ENCODE assay signal across 8 cellular contexts in the genomic region with DNA sequence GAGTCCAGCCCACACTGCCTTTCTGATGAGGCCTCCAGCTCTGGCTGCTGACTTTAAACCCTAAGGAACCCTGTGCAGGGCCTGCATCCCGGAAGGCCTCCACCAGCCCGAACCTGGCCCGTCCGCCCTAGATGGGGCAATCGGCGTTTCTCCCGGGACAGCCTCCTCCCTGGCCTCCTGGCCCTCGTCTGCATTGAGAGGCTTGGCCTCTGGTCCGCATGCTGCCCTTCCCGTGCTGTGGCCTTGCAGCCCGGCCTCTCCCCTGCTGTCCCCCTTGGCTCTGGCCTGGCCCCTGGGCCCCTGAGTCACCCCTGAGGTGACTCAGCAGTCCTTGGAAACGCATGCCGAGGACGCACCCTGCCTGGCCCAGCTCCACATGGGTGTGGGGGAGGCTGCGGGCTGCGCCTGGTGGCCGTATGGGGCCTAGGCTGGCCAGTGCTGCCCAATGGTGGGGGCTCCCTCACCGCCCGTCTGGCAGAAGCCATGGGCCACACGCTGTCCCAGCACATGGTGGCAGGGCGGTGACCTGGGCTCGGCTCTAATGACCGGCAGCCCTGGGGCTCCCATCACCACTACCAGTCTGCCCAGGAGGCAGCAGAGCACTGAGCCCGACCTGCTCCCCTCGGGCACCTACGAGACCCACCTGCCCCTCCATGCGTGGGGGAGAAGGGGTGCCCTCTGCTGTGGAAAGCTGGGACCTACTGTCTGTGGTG. TPM values are rescaled to one million over a fixed set of nuclear protein-coding genes. Genes with fewer than 3 reads are reported as not detected.
DNase-seq lines count a peak whose midpoint lies in the region; ATAC-seq and TF ChIP-seq lines count a peak whose summit lies in the region.

No MANE protein-coding gene starts in this region.

- no peaks in the 10 kb centered on the region; the same call in 1 of the 2 replicates for H3K36me3 ChIP-seq in BE2C
- H3K36me3 ChIP-seq in naive thymus-derived CD4-positive, alpha-beta T cell (ENCODE audit: control insufficient read depth in 2 of 3, insufficient read depth in 3 of 3, low read length in 3 of 3), result peaks cover 0 to 3% (median 0%) of the 10 kb centered on the region in 3 experiments
- H3K36me3 ChIP-seq in MM.1S (replicated peaks; ENCODE audit: insufficient read depth, low read length), result no peaks in the 10 kb centered on the region

- peak; percentile 60 for ATAC-seq in naive thymus-derived CD4-positive, alpha-beta T cell

- POLR2A ChIA-PET in naive thymus-derived CD4-positive, alpha-beta T cell (lab: Charles Lee), result interaction anchor here (1.0 kb wide), 1 partner anchor 28 kb away, joined by 3 read pairs; a partner anchor contains a TSS

- H3K79me2 ChIP-seq in MM.1S (ENCODE audit: low read length), result peaks cover 96% of the 10 kb centered on the region

- no peak overlapping the region for H3K4me3 ChIP-seq in BE2C (ENCODE audit: low read depth, low read length)
- no peak overlapping the region for H3K4me3 ChIP-seq in naive thymus-derived CD4-positive, alpha-beta T cell (ENCODE audit: low read length)
- no peak overlapping the region for H3K4me3 ChIP-seq in MM.1S (ENCODE audit: low read length)

- H3K4me1 ChIP-seq in BE2C (peaks cover 33% of the 10 kb centered on the region), MM.1S (ENCODE audit: low read length) (peaks cover 17% of the 10 kb centered on the region)
- H3K4me1 ChIP-seq in naive thymus-derived CD4-positive, alpha-beta T cell (ENCODE audit: control insufficient read depth in 2 of 2, insufficient read depth in 2 of 2, low read length in 2 of 2), result peaks cover 26 to 40% of the 10 kb centered on the region in 2 donors

- peak overlapping the region; percentile 96 for H3K27ac ChIP-seq in epithelial cell of prostate
- H3K27ac ChIP-seq in naive thymus-derived CD4-positive, alpha-beta T cell (ENCODE audit: low read depth, low read length), result peak overlapping the region; percentile 2
- no peak overlapping the region for H3K27ac ChIP-seq in MM.1S (ENCODE audit: low read length)

- no peak overlapping the region for H3K9ac ChIP-seq in MM.1S (ENCODE audit: low read length)

- H3K9me3 Mint-ChIP-seq in naive thymus-derived CD4-positive, alpha-beta T cell, result peaks cover 0 to 3% (median 0%) of the 10 kb centered on the region in 11 donors

- H3K27me3 ChIP-seq in BE2C, result no peaks in the 10 kb centered on the region
- no peaks in the 10 kb centered on the region for H3K27me3 ChIP-seq in naive thymus-derived CD4-positive, alpha-beta T cell (ENCODE audit: control insufficient read depth in 2 of 2, insufficient read depth in 2 of 2, low read length in 2 of 2)
- H3K27me3 ChIP-seq in MM.1S (replicated peaks; ENCODE audit: insufficient read depth, low read length), result no peaks in the 10 kb centered on the region

- H3F3A ChIP-seq in MM.1S (ENCODE audit: insufficient read depth, low read length), result peaks cover 11% of the 10 kb centered on the region

- no peaks in the 10 kb centered on the region for H3K9me3 ChIP-seq in BE2C
- H3K9me3 ChIP-seq in naive thymus-derived CD4-positive, alpha-beta T cell (ENCODE audit: control insufficient read depth in 2 of 3, low read length in 3 of 3), result no peaks in the 10 kb centered on the region
- H3K9me3 ChIP-seq in MM.1S (replicated peaks; ENCODE audit: insufficient read depth, low read length), result no peaks in the 10 kb centered on the region

- H3K36me3 Mint-ChIP-seq in naive thymus-derived CD4-positive, alpha-beta T cell, result peaks cover 0 to 5% (median 0%) of the 10 kb centered on the region in 5 donors

- intact Hi-C loops in naive thymus-derived CD4-positive, alpha-beta T cell (cut with micrococcal nuclease), result no loop called here

- H3K27me3 Mint-ChIP-seq in naive thymus-derived CD4-positive, alpha-beta T cell, result no peaks in the 10 kb centered on the region

- H3K9me2 ChIP-seq in MM.1S (replicated peaks; ENCODE audit: insufficient read depth, low read length), result no peaks in the 10 kb centered on the region

- CTCF ChIA-PET in naive thymus-derived CD4-positive, alpha-beta T cell (lab: Charles Lee), result interaction anchor here (0.5 to 1.3 kb wide), 3 partner anchors 10 to 108 kb away, joined by 4 read pairs; no protein-coding TSS in a partner anchor

- TF ChIP-seq CTCF in BE2C (IDR thresholded peaks at IDR 0.05; ENCODE audit: low read depth, low read length) (no peak), MM.1S (IDR thresholded peaks at IDR 0.05; ENCODE audit: low read length) (no peak)

- H3K4me2 ChIP-seq in MM.1S (ENCODE audit: low read depth, low read length), result no peak overlapping the region

- H3K4me1 Mint-ChIP-seq in naive thymus-derived CD4-positive, alpha-beta T cell, result peaks cover 27 to 76% (median 57%) of the 10 kb centered on the region in 7 donors

- peaks cover 12% of the 10 kb centered on the region for H4K20me1 ChIP-seq in MM.1S (ENCODE audit: insufficient read depth, low read length)

- no peak overlapping the region for H2AFZ ChIP-seq in MM.1S (ENCODE audit: low read length)

- H3K4me3 Mint-ChIP-seq in naive thymus-derived CD4-positive, alpha-beta T cell, result no peak overlapping the region

- DNase-seq in BE2C, result peak; percentile 61
- DNase-seq in NOMO-1 treated with DMSO at 0.1 percent for 48 hours (lab: John Stamatoyannopoulos, UW; ENCODE audit: unreplicated experiment), result peak; percentile 38
- DNase-seq in epithelial cell of prostate (ENCODE audit: low read depth, low spot score), result no peak
- no peak for DNase-seq in naive thymus-derived CD4-positive, alpha-beta T cell
- DNase-seq in NCI-H128 (lab: John Stamatoyannopoulos, UW; ENCODE audit: unreplicated experiment), result no peak
- DNase-seq in foreskin melanocyte, result no peak
- DNase-seq in MM.1S, result no peak
- no peak for DNase-seq in iPS-NIHi11 (ENCODE audit: low spot score)

- H3K27ac Mint-ChIP-seq in naive thymus-derived CD4-positive, alpha-beta T cell, result no peak overlapping the region

RNA-seq across cellular contexts. Expression of a gene that starts 25.7 kb away (rescaled TPM):
- polyA plus RNA-seq in BE2C (2012; ENCODE audit: insufficient read depth, insufficient read length, low read depth), result 132 TPM
- total RNA-seq in naive thymus-derived CD4-positive, alpha-beta T cell, result 10 to 100 TPM; 37.1 to 77.0 (median 38.6) TPM
- 10 to 100 TPM; 11.9 to 22.8 TPM for polyA plus RNA-seq in naive thymus-derived CD4-positive, alpha-beta T cell

RNA-seq across cellular contexts. Expression of a gene that starts 27.8 kb away (rescaled TPM):
- polyA plus RNA-seq in BE2C (2012; ENCODE audit: insufficient read depth, insufficient read length, low read depth), result 12.6 TPM
- total RNA-seq in naive thymus-derived CD4-positive, alpha-beta T cell, result 10 to 100 TPM; 10.1 to 71.2 (median 14.1) TPM
- polyA plus RNA-seq in naive thymus-derived CD4-positive, alpha-beta T cell, result 1 to 10 TPM; 3.2 to 5.5 TPM

RNA-seq across cellular contexts. Expression of a gene that starts 31.2 kb away (rescaled TPM):
- polyA plus RNA-seq in BE2C (2012; ENCODE audit: insufficient read depth, insufficient read length, low read depth), result 43.6 TPM
- total RNA-seq in naive thymus-derived CD4-positive, alpha-beta T cell, result 10 to 100 TPM in 4 of 5 experiments, 1 to 10 TPM in 1; 9.5 to 24.4 (median 20.0) TPM
- polyA plus RNA-seq in naive thymus-derived CD4-positive, alpha-beta T cell, result 1 to 10 TPM; 4.0 to 6.7 TPM

RNA-seq across cellular contexts. Expression of a gene that starts 36.0 kb away (rescaled TPM):
- 1.5 TPM for polyA plus RNA-seq in BE2C (2012; ENCODE audit: insufficient read depth, insufficient read length, low read depth)
- 10 to 100 TPM in 1 of 5 experiments, 1 to 10 TPM in 4; 2.6 to 11.8 (median 4.5) TPM for total RNA-seq in naive thymus-derived CD4-positive, alpha-beta T cell
- 1 to 10 TPM; 2.4 to 4.9 TPM for polyA plus RNA-seq in naive thymus-derived CD4-positive, alpha-beta T cell

Comparison
In these comparisons a context has a peak if more than half of its experiments do, and no peak if none do; other contexts are left out.
1. DNase-seq: peak in BE2C (single experiment) and NOMO-1 treated with DMSO at 0.1 percent for 48 hours (single experiment); none in epithelial cell of prostate (single experiment), naive thymus-derived CD4-positive, alpha-beta T cell (0 of 9), NCI-H128 (single experiment), foreskin melanocyte (single experiment), MM.1S (single experiment) and iPS-NIHi11 (single experiment).